8 cellular contexts compared by ENCODE assay signal in the genomic region with DNA sequence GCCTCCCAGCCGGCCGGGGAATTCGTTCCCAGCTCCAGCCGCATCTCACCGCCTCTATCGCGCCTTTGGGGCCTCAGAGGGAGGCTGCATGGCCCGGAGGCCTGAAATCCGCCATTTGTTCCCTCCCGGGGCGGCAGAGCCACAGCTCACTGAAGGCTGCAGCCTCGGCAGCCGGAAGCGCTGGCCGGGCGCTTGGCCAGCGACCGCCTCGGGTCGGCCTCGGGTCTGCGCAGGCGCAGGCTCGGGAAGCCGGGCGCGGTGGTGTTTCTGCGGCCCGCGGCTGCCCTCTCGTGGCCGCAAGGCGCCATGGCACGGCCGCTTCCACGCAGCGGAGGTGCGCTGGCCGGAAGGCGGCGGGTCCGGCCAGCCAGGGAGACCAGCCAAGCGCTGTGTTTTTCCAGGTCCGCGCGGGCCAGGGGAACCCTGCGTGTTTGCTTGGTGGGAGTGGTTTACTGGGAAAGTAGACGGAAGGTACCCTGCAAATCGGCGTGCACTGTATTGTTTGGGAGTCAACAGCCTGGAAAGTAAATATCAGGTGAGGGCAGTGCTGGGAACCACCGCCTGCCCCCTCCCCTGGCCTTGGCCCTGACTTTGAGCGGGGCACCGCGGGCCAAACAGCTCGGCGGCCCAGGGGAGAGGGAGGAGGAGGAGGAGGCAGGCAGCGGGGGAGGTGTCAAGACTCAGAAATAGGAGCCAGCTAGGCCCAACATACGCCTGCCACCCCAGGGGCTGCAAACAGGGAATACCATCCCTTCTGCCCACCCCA. TPM values are rescaled to one million over a fixed set of nuclear protein-coding genes. Genes with fewer than 3 reads are reported as not detected.
DNase-seq lines count a peak whose midpoint lies in the region; ATAC-seq and TF ChIP-seq lines count a peak whose summit lies in the region.

No MANE protein-coding gene starts in this region.

- H3K9me3 ChIP-seq in duodenal mucosa (ENCODE audit: control insufficient read depth in 1 of 2, low read length in 2 of 2) (no peaks in the 10 kb centered on the region), lung (ENCODE audit: control insufficient read depth in 2 of 2, insufficient read depth in 1 of 2, low read length in 1 of 2) (no peaks in the 10 kb centered on the region)

- peak; percentile 71 for ATAC-seq in GM19328 (IDR thresholded peaks at IDR 0.05; ENCODE audit: unreplicated experiment)
- peak; percentile 79 for ATAC-seq in HG03460 (IDR thresholded peaks at IDR 0.05; ENCODE audit: unreplicated experiment)
- peak; percentile 91 for ATAC-seq in activated CD8-positive, alpha-beta T cell treated with anti-CD3 and anti-CD28 coated beads for 36 hours
- peak; percentile 88 for ATAC-seq in lung (ENCODE audit: insufficient read depth, low FRiP score)

- peak overlapping the region; percentile 77 for H3K27ac Mint-ChIP-seq in activated CD8-positive, alpha-beta T cell treated with anti-CD3 and anti-CD28 coated beads for 36 hours

- H3K36me3 Mint-ChIP-seq in activated CD8-positive, alpha-beta T cell treated with anti-CD3 and anti-CD28 coated beads for 36 hours (ENCODE audit: low read depth) = no peaks in the 10 kb centered on the region

- 1% methylated on average over 51 to 58 of the region's 58 CpGs for WGBS in lung, 2 donors

- intact Hi-C loops in activated CD8-positive, alpha-beta T cell treated with anti-CD3 and anti-CD28 coated beads for 36 hours (cut with micrococcal nuclease) = loop anchor here (2.0 to 5.0 kb wide), 3 partner anchors 61 to 136 kb away; no protein-coding TSS in a partner anchor

- H3K27me3 ChIP-seq in duodenal mucosa (ENCODE audit: control insufficient read depth in 1 of 2, insufficient read depth in 2 of 2, low read length in 2 of 2) (peaks cover 6 to 8% of the 10 kb centered on the region in 2 donors), lung (ENCODE audit: control insufficient read depth, insufficient read depth) (no peaks in the 10 kb centered on the region)

- peak; percentile 98 for TF ChIP-seq CTCF in activated CD8-positive, alpha-beta T cell treated with anti-CD3 and anti-CD28 coated beads for 36 hours (IDR thresholded peaks at IDR 0.05)
- TF ChIP-seq CTCF in lung (IDR thresholded peaks at IDR 0.05; ENCODE audit: control extremely low read depth, extremely low read depth) = peak; percentile 98

- H3K36me3 ChIP-seq in duodenal mucosa (ENCODE audit: control insufficient read depth in 1 of 2, insufficient read depth in 2 of 2, low read length in 2 of 2) (no peaks in the 10 kb centered on the region), lung (ENCODE audit: control insufficient read depth in 2 of 2, insufficient read depth in 2 of 2, low read length in 2 of 2) (no peaks in the 10 kb centered on the region)

- H3K4me3 ChIP-seq in duodenal mucosa (ENCODE audit: low read depth in 1 of 2, low read length in 2 of 2) = peak overlapping the region; percentile 78 to 85
- H3K4me3 ChIP-seq in lung = peak overlapping the region; percentile 33

- H3K9me3 Mint-ChIP-seq in activated CD8-positive, alpha-beta T cell treated with anti-CD3 and anti-CD28 coated beads for 36 hours = no peaks in the 10 kb centered on the region

- H3K9ac ChIP-seq in duodenal mucosa (ENCODE audit: low read depth in 1 of 2, low read length in 2 of 2) = peak overlapping the region; percentile 81 to 94

- H3K27ac ChIP-seq in duodenal mucosa (ENCODE audit: low read depth, low read length) = peak overlapping the region; percentile 89
- H3K27ac ChIP-seq in lung (ENCODE audit: low read depth in 1 of 2, low read length in 1 of 2) = peak overlapping the region; percentile 92 to 98

- DNase-seq in CD1c-positive myeloid dendritic cell (ENCODE audit: extremely low spot score) (peak; percentile 96), NCI-H748 (lab: John Stamatoyannopoulos, UW; ENCODE audit: unreplicated experiment) (peak; percentile 78), lung (ENCODE audit: low spot score) (peak; percentile 88)
- DNase-seq in activated CD8-positive, alpha-beta T cell treated with anti-CD3 and anti-CD28 coated beads for 36 hours = peak; percentile 85
- DNase-seq in stimulated activated CD4-positive, alpha-beta T cell treated with anti-CD3 and anti-CD28 coated beads, TNF-alpha, amount 100 ng/mL, for 24 hours (ENCODE audit: low read depth in 3 of 3) = peak; percentile 62 to 79 (median 77)

- H3K4me1 ChIP-seq in duodenal mucosa (ENCODE audit: control insufficient read depth in 1 of 2, insufficient read depth in 2 of 2, low read length in 2 of 2) (peaks cover 13 to 15% of the 10 kb centered on the region in 2 donors), lung (ENCODE audit: control insufficient read depth in 2 of 2, insufficient read depth in 2 of 2, low read length in 2 of 2) (peaks cover 6 to 16% of the 10 kb centered on the region in 2 donors)

- H3K4me3 Mint-ChIP-seq in activated CD8-positive, alpha-beta T cell treated with anti-CD3 and anti-CD28 coated beads for 36 hours = peak overlapping the region; percentile 77

- CTCF ChIA-PET in activated CD8-positive, alpha-beta T cell treated with anti-CD3 and anti-CD28 coated beads for 36 hours (lab: Charles Lee) = interaction anchor here (0.6 to 10.0 kb wide), 60 partner anchors 9 to 453 kb away, joined by 3 to 253 read pairs (median 5); partner anchors contain the start of gene CD34

- POLR2A ChIA-PET in activated CD8-positive, alpha-beta T cell treated with anti-CD3 and anti-CD28 coated beads for 36 hours (lab: Charles Lee) = interaction anchor here (0.7 to 1.5 kb wide), 7 partner anchors 54 to 167 kb away, joined by 3 to 5 read pairs (median 3); no protein-coding TSS in a partner anchor

- H3K4me1 Mint-ChIP-seq in activated CD8-positive, alpha-beta T cell treated with anti-CD3 and anti-CD28 coated beads for 36 hours (ENCODE audit: low read depth) = peaks cover 4% of the 10 kb centered on the region

- peaks cover 22% of the 10 kb centered on the region for H3K27me3 Mint-ChIP-seq in activated CD8-positive, alpha-beta T cell treated with anti-CD3 and anti-CD28 coated beads for 36 hours

RNA-seq across cellular contexts. Expression of gene CD34, which starts 52.7 kb away (rescaled TPM):
- total RNA-seq in activated CD8-positive, alpha-beta T cell treated with anti-CD3 and anti-CD28 coated beads for 36 hours = under 1 TPM; 0.04 to 0.05 TPM
- 10 to 100 TPM; 44.8 to 81.9 TPM for total RNA-seq in lung
- 10 to 100 TPM; 23.6 to 29.3 TPM for polyA plus RNA-seq in lung

Comparison
In these comparisons a context has a peak if more than half of its experiments do, and no peak if none do; other contexts are left out.
1. Peak in every context shown above with its lines: DNase-seq, ATAC-seq, H3K4me3 ChIP-seq and H3K27ac ChIP-seq.
2. RNA of gene CD34, which starts 52.7 kb away (total RNA-seq): 44.8 to 81.9 TPM in lung; 0.04 to 0.05 TPM in activated CD8-positive, alpha-beta T cell treated with anti-CD3 and anti-CD28 coated beads for 36 hours; every median in the first group is over 10 times any median in the second.